In the genomic region with DNA sequence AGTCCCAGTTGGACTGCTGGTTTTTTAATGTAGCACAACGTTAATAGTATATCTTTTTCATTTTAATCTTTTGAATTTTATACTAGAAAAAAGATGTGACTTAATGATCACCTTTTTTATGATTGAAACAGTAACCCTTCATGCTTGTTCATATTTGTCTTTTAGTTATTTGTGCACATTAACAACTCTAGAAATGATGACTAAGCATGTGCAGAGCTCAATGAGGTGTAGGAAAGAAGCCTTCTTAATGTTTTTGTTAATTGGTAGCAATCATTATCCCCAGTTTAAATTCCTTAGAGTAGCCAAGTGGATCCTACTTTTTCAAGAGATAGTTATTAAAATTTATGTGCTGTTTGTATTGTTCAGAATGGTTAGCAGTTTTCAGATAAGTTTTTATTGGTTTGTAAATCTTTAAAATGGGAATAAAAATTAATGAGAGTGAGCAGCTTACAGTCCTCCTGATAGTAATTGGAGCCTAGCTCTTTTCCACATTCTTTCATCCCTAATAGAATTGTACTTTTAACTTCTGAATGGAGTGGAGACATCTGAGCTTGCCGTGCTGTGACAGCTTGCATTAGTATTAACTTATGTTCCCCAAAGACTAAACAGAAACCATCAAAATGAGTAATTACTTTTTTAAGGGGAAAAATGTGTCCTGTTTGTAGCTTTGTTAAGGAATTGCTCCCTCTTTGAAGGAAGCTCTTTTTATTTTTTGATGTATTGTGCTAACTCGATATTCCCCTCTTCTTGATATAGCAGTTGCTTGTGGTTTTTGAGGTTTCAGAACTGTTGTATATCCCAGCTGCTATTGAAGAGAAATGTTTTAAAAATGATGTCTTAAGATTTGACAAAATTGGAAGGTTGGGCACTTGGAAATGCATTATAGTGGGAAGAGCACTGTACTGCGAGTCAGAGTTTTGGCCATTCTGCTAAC, we compare ENCODE assay signal across 15 cellular contexts. TPM values are rescaled to one million over a fixed set of nuclear protein-coding genes. Genes with fewer than 3 reads are reported as not detected.
DNase-seq lines count a peak whose midpoint lies in the region; ATAC-seq, FAIRE-seq and TF ChIP-seq lines count a peak whose summit lies in the region.
"Had no signal": no experiment of that assay in that cellular context is flagged by ENCODE, and none has a peak within 500 bp of the region (broad histone marks: within the 10 kb centered on the region; RNA-seq: fewer than 3 reads in every experiment).

No MANE protein-coding gene starts in this region.

- no peaks in the 10 kb centered on the region for H3K27me3 ChIP-seq in heart left ventricle
- H3K27me3 ChIP-seq: neutrophil, spleen, testis had no signal

- H3K4me3 ChIP-seq in SK-N-MC (no peak overlapping the region), heart left ventricle (no peak overlapping the region)
- H3K4me3 ChIP-seq: spleen, testis had no signal

- peak overlapping the region; percentile 9; the same call in 1 of the 2 replicates for H3K27ac ChIP-seq in SK-N-MC
- H3K27ac ChIP-seq in heart left ventricle = no peak overlapping the region
- H3K27ac ChIP-seq: neutrophil, spleen, testis had no signal

- intact Hi-C loops in heart left ventricle (cut with DNase I) = no loop called here

- 70 to 88% (median 79%) methylated on average over 4 of the region's 4 CpGs for WGBS in heart left ventricle, 4 donors

- TF ChIP-seq POLR2A in heart left ventricle (IDR thresholded peaks at IDR 0.05) = no peak

- ATAC-seq in HG02642 (IDR thresholded peaks at IDR 0.05; ENCODE audit: poor library complexity, unreplicated experiment) = peak; percentile 40
- ATAC-seq in heart left ventricle = no peak

- H3K36me3 ChIP-seq in SK-N-MC (ENCODE audit: insufficient read depth, low read length) = peaks cover 26% of the 10 kb centered on the region
- peaks cover 0 to 67% (median 32%) of the 10 kb centered on the region in 9 donors for H3K36me3 ChIP-seq in heart left ventricle

- H3K9ac ChIP-seq in SK-N-MC (ENCODE audit: insufficient read length) = no peak overlapping the region

- TF ChIP-seq CTCF in D721Med (IDR thresholded peaks at IDR 0.05; ENCODE audit: insufficient read depth, missing control alignments) (no peak), heart left ventricle (IDR thresholded peaks at IDR 0.05) (no peak)

- H3K9me3 ChIP-seq in SK-N-MC (ENCODE audit: low read depth, low read length) = no peaks in the 10 kb centered on the region
- H3K9me3 ChIP-seq in heart left ventricle = no peaks in the 10 kb centered on the region
- H3K9me3 ChIP-seq: neutrophil, spleen, testis had no signal

- DNase-seq in D721Med (ENCODE audit: insufficient read length, low spot score) = no peak
- DNase-seq in SK-N-MC (ENCODE audit: low read depth, low spot score) = no peak
- peak; percentile 76 for DNase-seq in left kidney (ENCODE audit: low read depth, low spot score)
- DNase-seq in D341Med (ENCODE audit: low spot score) = no peak
- DNase-seq in NCI-H1048 (lab: John Stamatoyannopoulos, UW) = no peak
- no peak for DNase-seq in heart left ventricle
- DNase-seq in NCI-H2107 treated with DMSO at 0.1 percent for 48 hours (lab: John Stamatoyannopoulos, UW; ENCODE audit: unreplicated experiment) = no peak
- DNase-seq: activated CD8-positive, alpha-beta memory T cell treated with anti-CD3 and anti-CD28 coated beads for 24 hours; activated gamma-delta T cell treated with Interleukin-2 at 50 U/mL for 16 hours; caudate nucleus; NCI-H1092; spleen; testis had no signal

- FAIRE-seq in D721Med (lab: Jason Lieb, UNC) = peak; percentile 91

- H3K4me1 ChIP-seq in heart left ventricle = peaks cover 0 to 21% (median 9%) of the 10 kb centered on the region in 12 donors

RNA-seq across cellular contexts. Expression of a gene that starts 17.3 kb away (rescaled TPM):
- total RNA-seq in heart left ventricle = 10 to 100 TPM; 15.9 to 44.3 (median 29.9) TPM
- 10 to 100 TPM in 1 of 2 donors, 1 to 10 TPM in 1; 9.5 to 28.2 TPM for polyA plus RNA-seq in heart left ventricle
